In genomic region chr1:28518000-28518744, GRCh38 we compare ENCODE assay signal across 8 cellular contexts. TPM values are rescaled to one million over a fixed set of nuclear protein-coding genes. Genes with fewer than 3 reads are reported as not detected.
DNase-seq lines count a peak whose midpoint lies in the region; ATAC-seq, FAIRE-seq and TF ChIP-seq lines count a peak whose summit lies in the region.

No MANE protein-coding gene starts in this region.

- CTCF ChIA-PET in Calu3 (lab: Charles Lee), result interaction anchor here (0.6 to 1.6 kb wide), 4 partner anchors 63 to 125 kb away, joined by 3 to 6 read pairs (median 4); no protein-coding TSS in a partner anchor

- peak; percentile 69 for ATAC-seq in GM19468 (IDR thresholded peaks at IDR 0.05; ENCODE audit: extremely low read depth, unreplicated experiment)
- ATAC-seq in mucosa of descending colon, result peak; percentile 95

- intact Hi-C loops in Calu3 (cut with micrococcal nuclease; ENCODE audit: unreplicated experiment) (loop anchor here (1.0 kb wide), 1 partner anchor 85 kb away; no protein-coding TSS in a partner anchor), mucosa of descending colon (cut with DNase I, micrococcal nuclease) (loop anchor here in 1 of 2 donors (10.0 kb wide), 1 partner anchor 87 kb away; no protein-coding TSS in a partner anchor)

- H3K27me3 Mint-ChIP-seq in Calu3 (ENCODE audit: unreplicated experiment), result no peaks in the 10 kb centered on the region

- TF ChIP-seq CTCF in Calu3 (IDR thresholded peaks at IDR 0.05; ENCODE audit: unreplicated experiment), result peak; percentile 98
- peak; percentile 99 for TF ChIP-seq CTCF in mucosa of descending colon (IDR thresholded peaks at IDR 0.05)

- peaks cover 85% of the 10 kb centered on the region for H3K36me3 Mint-ChIP-seq in Calu3 (ENCODE audit: insufficient read depth, unreplicated experiment)

- DNase-seq in Calu3 (peak; percentile 93), HTR-8/SVneo (ENCODE audit: insufficient read length, low spot score) (peak; percentile 91), NOMO-1 treated with dmso at 0.1 percent for 144 hours (lab: John Stamatoyannopoulos, UW; ENCODE audit: unreplicated experiment) (peak; percentile 69), epidermal melanocyte (ENCODE audit: insufficient read length, low spot score) (peak; percentile 85), mucosa of descending colon (peak; percentile 93 to 95 (median 94))
- DNase-seq in activated CD8-positive, alpha-beta memory T cell treated with anti-CD3 and anti-CD28 coated beads, Interleukin-2, amount 50 U/mL, for 4 hours, result peak; percentile 90
- DNase-seq in stimulated activated CD8-positive, alpha-beta memory T cell treated with anti-CD3 and anti-CD28 coated beads, Interleukin-4, amount 100 ng/mL, for 24 hours (ENCODE audit: low read depth), result peak; percentile 86

- peak overlapping the region; percentile 29 for H3K27ac Mint-ChIP-seq in Calu3 (ENCODE audit: unreplicated experiment)

- H3K9me3 Mint-ChIP-seq in Calu3 (ENCODE audit: low read depth, unreplicated experiment), result no peaks in the 10 kb centered on the region

- peak overlapping the region; percentile 77 for H3K4me3 Mint-ChIP-seq in Calu3 (ENCODE audit: low read depth, unreplicated experiment)

- peaks cover 45% of the 10 kb centered on the region for H3K4me1 Mint-ChIP-seq in Calu3 (ENCODE audit: low read depth, unreplicated experiment)

- FAIRE-seq in HTR-8/SVneo (lab: Jason Lieb, UNC), result no peak

- H3K9me3 ChIP-seq in mucosa of descending colon, result no peaks in the 10 kb centered on the region

- no peaks in the 10 kb centered on the region for H3K36me3 ChIP-seq in mucosa of descending colon (ENCODE audit: low read depth)

- peaks cover 11% of the 10 kb centered on the region for H3K4me1 ChIP-seq in mucosa of descending colon (ENCODE audit: low read depth)

- H3K4me3 ChIP-seq in mucosa of descending colon, result peak overlapping the region; percentile 54

- no TSS peak for BruUV-seq in Calu3 (replicated peaks; lab: Mats Ljungman, UMichigan)

RNA-seq across cellular contexts. Expression of gene RCC1, which starts 12.3 kb away (rescaled TPM):
- total RNA-seq in Calu3 (2022), result 95.3 and 95.9 TPM in 2 replicates
- total RNA-seq in mucosa of descending colon, result 10 to 100 TPM; 23.0 to 34.3 (median 25.3) TPM

RNA-seq across cellular contexts. Expression of gene TRNAU1AP, which starts 34.7 kb away (rescaled TPM):
- total RNA-seq in Calu3 (2022), result 29.9 and 40.4 TPM in 2 replicates
- 10 to 100 TPM; 13.1 to 20.9 (median 16.0) TPM for total RNA-seq in mucosa of descending colon

Comparison
In these comparisons a context has a peak if more than half of its experiments do, and no peak if none do; other contexts are left out.
1. Peak in every context shown above with its lines: DNase-seq, ATAC-seq and H3K4me3 ChIP-seq.